ENCODE assay signal across 11 cellular contexts in the genomic region with DNA sequence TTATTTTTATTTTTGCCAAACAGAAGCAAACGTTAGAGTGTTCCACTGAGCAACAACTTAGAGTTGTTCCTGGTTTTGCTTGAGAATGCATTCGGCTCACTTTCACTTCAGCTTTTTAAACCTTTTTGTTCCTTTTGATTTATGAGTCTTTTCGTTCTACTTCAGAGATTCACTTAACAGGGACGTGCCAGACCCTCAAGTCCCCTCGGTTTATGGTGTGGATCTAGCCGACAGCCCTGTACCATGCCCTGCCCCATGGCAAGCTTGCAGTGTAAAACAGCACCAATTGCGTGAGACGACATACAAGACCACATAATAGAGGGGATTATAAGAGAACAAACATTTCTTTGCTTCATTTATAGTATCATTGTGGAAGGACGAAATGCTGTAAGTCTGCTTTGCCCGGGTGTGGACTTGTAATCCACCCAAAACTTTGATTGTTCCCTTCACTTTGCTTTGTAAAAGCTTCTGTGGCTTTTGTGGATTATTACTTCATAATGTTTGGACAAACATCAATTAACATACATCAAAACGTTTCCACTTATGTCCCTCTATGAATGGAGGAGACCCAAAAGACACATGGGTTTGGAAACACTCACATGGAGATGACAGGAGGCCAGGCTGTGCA.
DNase-seq lines count a peak whose midpoint lies in the region; ATAC-seq and FAIRE-seq lines count a peak whose summit lies in the region.
"Had no signal": no experiment of that assay in that cellular context is flagged by ENCODE, and none has a peak within 500 bp of the region (broad histone marks: within the 10 kb centered on the region; RNA-seq: fewer than 3 reads in every experiment).

No MANE protein-coding gene starts in this region.

- H3K27ac Mint-ChIP-seq in stimulated activated memory B cell treated with anti-CD40 and anti-IgM and Interleukin-4, amounts not matched to agents 10 μg/mL and 1 μg/mL and 100 μg/mL, for 72 hours = peak overlapping the region; percentile 49

- DNase-seq in NCI-H1436 (lab: John Stamatoyannopoulos, UW) = peak; percentile 49
- no peak for DNase-seq in NCI-H1436 treated with DMSO at 0.1 percent for 48 hours (lab: John Stamatoyannopoulos, UW)
- no peak for DNase-seq in activated naive CD4-positive, alpha-beta T cell treated with Interleukin-2 at 50 U/mL for 16 hours
- no peak for DNase-seq in frontal cortex (ENCODE audit: low spot score in 2 of 2)
- DNase-seq: uterus had no signal

- no peaks in the 10 kb centered on the region for H3K9me3 Mint-ChIP-seq in stimulated activated memory B cell treated with anti-CD40 and anti-IgM and Interleukin-4, amounts not matched to agents 10 μg/mL and 1 μg/mL and 100 μg/mL, for 72 hours
- H3K9me3 Mint-ChIP-seq: central memory CD8-positive, alpha-beta T cell had no signal

- no peak for FAIRE-seq in frontal cortex (lab: Jason Lieb, UNC)
- FAIRE-seq: A549 had no signal

- H3K27me3 ChIP-seq in endocrine pancreas (ENCODE audit: control insufficient read depth, insufficient read depth, low read length) = no peaks in the 10 kb centered on the region
- H3K27me3 ChIP-seq: uterus had no signal

- no peaks in the 10 kb centered on the region for H3K36me3 Mint-ChIP-seq in stimulated activated memory B cell treated with anti-CD40 and anti-IgM and Interleukin-4, amounts not matched to agents 10 μg/mL and 1 μg/mL and 100 μg/mL, for 72 hours

- no peak overlapping the region for H3K4me3 ChIP-seq in endocrine pancreas (ENCODE audit: control insufficient read depth, insufficient read depth, low read length)
- H3K4me3 ChIP-seq: A549, uterus had no signal

- H3K36me3 ChIP-seq in endocrine pancreas (ENCODE audit: control insufficient read depth, insufficient read depth, low read length) = no peaks in the 10 kb centered on the region
- H3K36me3 ChIP-seq: uterus had no signal

- no peaks in the 10 kb centered on the region for H3K9me3 ChIP-seq in endocrine pancreas (ENCODE audit: control insufficient read depth, low read length)
- H3K9me3 ChIP-seq: A549, uterus had no signal

- peak overlapping the region; percentile 4 for H3K9ac ChIP-seq in endocrine pancreas (ENCODE audit: control insufficient read depth, insufficient read depth, low read length)

- H3K4me1 Mint-ChIP-seq in stimulated activated memory B cell treated with anti-CD40 and anti-IgM and Interleukin-4, amounts not matched to agents 10 μg/mL and 1 μg/mL and 100 μg/mL, for 72 hours = peaks cover 9% of the 10 kb centered on the region
- H3K4me1 Mint-ChIP-seq: central memory CD8-positive, alpha-beta T cell had no signal

- H3K4me3 Mint-ChIP-seq in stimulated activated memory B cell treated with anti-CD40 and anti-IgM and Interleukin-4, amounts not matched to agents 10 μg/mL and 1 μg/mL and 100 μg/mL, for 72 hours = peak overlapping the region; percentile 63
- H3K4me3 Mint-ChIP-seq: central memory CD8-positive, alpha-beta T cell had no signal

- H3K4me1 ChIP-seq in endocrine pancreas (ENCODE audit: control insufficient read depth, insufficient read depth, low read length) = no peaks in the 10 kb centered on the region
- H3K4me1 ChIP-seq: A549, uterus had no signal

- no peaks in the 10 kb centered on the region for H3K27me3 Mint-ChIP-seq in stimulated activated memory B cell treated with anti-CD40 and anti-IgM and Interleukin-4, amounts not matched to agents 10 μg/mL and 1 μg/mL and 100 μg/mL, for 72 hours
- H3K27me3 Mint-ChIP-seq: central memory CD8-positive, alpha-beta T cell had no signal

- ATAC-seq in HG03378 (IDR thresholded peaks at IDR 0.05; ENCODE audit: unreplicated experiment) (peak; percentile 61), HG02981 (IDR thresholded peaks at IDR 0.05; ENCODE audit: unreplicated experiment) (no peak)
- peak; percentile 28 for ATAC-seq in stimulated activated memory B cell treated with anti-CD40 and anti-IgM and Interleukin-4, amounts not matched to agents 10 μg/mL and 1 μg/mL and 100 μg/mL, for 72 hours
- ATAC-seq: A549 had no signal
